10 cellular contexts compared by ENCODE assay signal in the genomic region with DNA sequence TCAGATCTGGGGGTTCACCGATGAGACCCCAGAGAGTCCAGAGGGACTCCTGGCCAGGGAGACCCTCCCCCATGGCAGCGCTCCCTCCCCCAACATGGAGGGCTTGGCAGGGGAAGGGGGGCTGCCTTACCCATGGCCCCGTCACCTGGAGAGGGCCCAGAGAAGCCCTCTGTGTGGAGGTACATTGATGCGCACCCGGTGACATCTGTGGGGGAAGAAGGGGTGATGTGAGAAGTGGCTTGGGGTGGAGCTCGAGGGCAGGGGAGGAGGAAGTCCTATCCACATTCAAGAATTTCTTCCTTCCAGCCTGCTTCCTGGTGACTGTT. TPM values are rescaled to one million over a fixed set of nuclear protein-coding genes. Genes with fewer than 3 reads are reported as not detected.
DNase-seq lines count a peak whose midpoint lies in the region; ATAC-seq and TF ChIP-seq lines count a peak whose summit lies in the region.
"Had no signal": no experiment of that assay in that cellular context is flagged by ENCODE, and none has a peak within 500 bp of the region (broad histone marks: within the 10 kb centered on the region; RNA-seq: fewer than 3 reads in every experiment).

No MANE protein-coding gene starts in this region.

- DNase-seq in SJCRH30 (no peak), fibroblast of lung (ENCODE audit: low read depth in 2 of 2) (no peak), neuronal stem cell (ENCODE audit: low spot score) (no peak), foreskin fibroblast (no peak), HuH-7.5 (ENCODE audit: low spot score) (no peak), RKO (ENCODE audit: low spot score) (no peak)
- DNase-seq: NCI-H1417 treated with DMSO at 0.1 percent for 48 hours had no signal

- peak overlapping the region; percentile 89 for H2BK12ac ChIP-seq in neuronal stem cell (ENCODE audit: low read length)

- peak overlapping the region; percentile 57 for H2BK15ac ChIP-seq in neuronal stem cell (ENCODE audit: low read length)

- H3K9me3 ChIP-seq in SJCRH30 (replicated peaks): no peaks in the 10 kb centered on the region
- no peaks in the 10 kb centered on the region for H3K9me3 ChIP-seq in fibroblast of lung (ENCODE audit: control insufficient read depth, insufficient read depth, low read depth, low read length)
- no peaks in the 10 kb centered on the region for H3K9me3 ChIP-seq in neuronal stem cell (replicated peaks in 1 of 2; ENCODE audit: control insufficient read depth in 2 of 2, insufficient read depth in 1 of 2, low read depth in 1 of 2, low read length in 2 of 2)

- no peaks in the 10 kb centered on the region for H3K79me1 ChIP-seq in neuronal stem cell (ENCODE audit: low read depth, low read length)

- ATAC-seq in HG03457 (IDR thresholded peaks at IDR 0.05; ENCODE audit: unreplicated experiment): no peak

- H3K18ac ChIP-seq in neuronal stem cell (ENCODE audit: low read length): peak overlapping the region; percentile 58

- H3K27me3 ChIP-seq in SJCRH30: no peaks in the 10 kb centered on the region
- no peaks in the 10 kb centered on the region for H3K27me3 ChIP-seq in fibroblast of lung (ENCODE audit: control insufficient read depth, insufficient read depth, low read length)
- H3K27me3 ChIP-seq in neuronal stem cell (ENCODE audit: control insufficient read depth in 3 of 3, insufficient read depth in 3 of 3, low read depth in 1 of 3, low read length in 3 of 3): peaks cover 0 to 2% (median 0%) of the 10 kb centered on the region in 3 experiments

- TF ChIP-seq CTCF in 22Rv1 (IDR thresholded peaks at IDR 0.05): no peak
- no peak for TF ChIP-seq CTCF in fibroblast of lung (conservative IDR thresholded peaks at IDR 0.05 in 1 of 2, IDR thresholded peaks at IDR 0.05 in 1 of 2; ENCODE audit: low read depth in 1 of 2, low read length in 2 of 2)
- TF ChIP-seq CTCF in foreskin fibroblast (IDR thresholded peaks at IDR 0.05; ENCODE audit: low read depth, low read length): no peak

- H2AFZ ChIP-seq in fibroblast of lung (ENCODE audit: low read length): peak overlapping the region; percentile 83
- no peak overlapping the region for H2AFZ ChIP-seq in neuronal stem cell (ENCODE audit: low read length)

- H3K4me3 ChIP-seq in SJCRH30 (peak overlapping the region; percentile 43), fibroblast of lung (replicated peaks in 1 of 4; ENCODE audit: control extremely low read depth in 1 of 4, insufficient read depth in 1 of 4, low read depth in 3 of 4, low read length in 4 of 4) (no peak overlapping the region), neuronal stem cell (ENCODE audit: low read length in 2 of 2) (peak overlapping the region in 1 of 2 donors; percentile 28), foreskin fibroblast (ENCODE audit: low read depth in 1 of 2, low read length in 2 of 2) (no peak overlapping the region)
- H3K4me3 ChIP-seq: lung had no signal

- peaks cover 24% of the 10 kb centered on the region for H3K4me1 ChIP-seq in SJCRH30
- H3K4me1 ChIP-seq in fibroblast of lung (ENCODE audit: control insufficient read depth, extremely low read depth, insufficient read depth, low read length): peaks cover 14% of the 10 kb centered on the region
- peaks cover 34 to 50% of the 10 kb centered on the region in 2 donors for H3K4me1 ChIP-seq in neuronal stem cell (ENCODE audit: control insufficient read depth in 2 of 2, insufficient read depth in 1 of 2, low read depth in 1 of 2, low read length in 2 of 2)

- H3K23ac ChIP-seq in neuronal stem cell (ENCODE audit: low read depth, low read length, poor library complexity): peak overlapping the region; percentile 37

- no peaks in the 10 kb centered on the region for H3K79me2 ChIP-seq in fibroblast of lung (ENCODE audit: control insufficient read depth, insufficient read depth, low read length)

- no peak overlapping the region for H4K8ac ChIP-seq in neuronal stem cell (ENCODE audit: low read depth, low read length)

- no peaks in the 10 kb centered on the region for H4K20me1 ChIP-seq in fibroblast of lung (ENCODE audit: control insufficient read depth, extremely low read depth, insufficient read depth, low read length)

- H3K27ac ChIP-seq in 22Rv1 (peak overlapping the region; percentile 96), SJCRH30 (peak overlapping the region; percentile 84), fibroblast of lung (ENCODE audit: insufficient read depth, low read length) (peak overlapping the region; percentile 69), neuronal stem cell (replicated peaks; ENCODE audit: low read length) (no peak overlapping the region)

- no peak overlapping the region for H2BK5ac ChIP-seq in neuronal stem cell (ENCODE audit: low read length)

- H3K9ac ChIP-seq in fibroblast of lung (ENCODE audit: insufficient read depth, low read length) (peak overlapping the region; percentile 45), neuronal stem cell (ENCODE audit: low read depth, low read length, poor library complexity) (peak overlapping the region; percentile 44)

- no peak overlapping the region for H3K14ac ChIP-seq in neuronal stem cell (ENCODE audit: low read length)

- H3K4ac ChIP-seq in neuronal stem cell (ENCODE audit: low read length): no peak overlapping the region

- no peak overlapping the region for H2AK5ac ChIP-seq in neuronal stem cell (ENCODE audit: low read depth, low read length)

- H4K91ac ChIP-seq in neuronal stem cell (ENCODE audit: low read depth, low read length, poor library complexity): peak overlapping the region; percentile 17

- no CpG with 5 or more reads among the region's 6 CpGs for WGBS in neuronal stem cell (ENCODE audit: extremely low coverage in 2 of 2, insufficient read length in 2 of 2, insufficient replicate concordance in 1 of 2), 2 donors

- peaks cover 12% of the 10 kb centered on the region for H3K36me3 ChIP-seq in SJCRH30
- H3K36me3 ChIP-seq in fibroblast of lung (ENCODE audit: control insufficient read depth, insufficient read depth, low read length): no peaks in the 10 kb centered on the region
- peaks cover 4 to 67% of the 10 kb centered on the region in 2 donors for H3K36me3 ChIP-seq in neuronal stem cell (replicated peaks in 1 of 2; ENCODE audit: control insufficient read depth in 2 of 2, insufficient read depth in 2 of 2, low read length in 2 of 2)

- H3K4me2 ChIP-seq in fibroblast of lung (ENCODE audit: extremely low read depth, insufficient read depth, low read length): peak overlapping the region; percentile 68
- peak overlapping the region; percentile 76 for H3K4me2 ChIP-seq in neuronal stem cell (ENCODE audit: insufficient read depth, low read length, poor library complexity, severe bottlenecking)

- H2BK120ac ChIP-seq in neuronal stem cell (ENCODE audit: low read depth, low read length): no peak overlapping the region

RNA-seq across cellular contexts. Expression of gene ETV4, which starts 16.2 kb away (rescaled TPM):
- total RNA-seq in SJCRH30 (2014; rRNA removed; shearing (Covaris generic)): 70.0 and 70.4 TPM in 2 replicates
- total RNA-seq in fibroblast of lung: 0.33 and 0.51 TPM in 2 replicates
- 1.8 and 4.1 TPM in 2 replicates for polyA plus RNA-seq in fibroblast of lung
- polyA plus RNA-seq in fibroblast of lung (2012): 2.4 and 7.6 TPM in 2 replicates
- 6.4 and 8.2 TPM in 2 replicates for polyA minus RNA-seq in fibroblast of lung (ENCODE audit: low replicate concordance)
- 29.7 TPM for polyA plus RNA-seq in neuronal stem cell (2013, experiment 1 of 2)
- polyA plus RNA-seq in neuronal stem cell (2013, experiment 2 of 2): 29.0 TPM

RNA-seq across cellular contexts. Expression of gene DHX8, which starts 46.2 kb away (rescaled TPM):
- 54.3 and 56.2 TPM in 2 replicates for total RNA-seq in SJCRH30 (2014; rRNA removed; shearing (Covaris generic))
- total RNA-seq in fibroblast of lung: 37.0 and 42.3 TPM in 2 replicates
- 31.2 and 41.9 TPM in 2 replicates for polyA plus RNA-seq in fibroblast of lung
- polyA plus RNA-seq in fibroblast of lung (2012): 27.3 and 34.8 TPM in 2 replicates
- 45.9 and 46.8 TPM in 2 replicates for polyA minus RNA-seq in fibroblast of lung (ENCODE audit: low replicate concordance)
- 31.2 TPM for polyA plus RNA-seq in neuronal stem cell (2013, experiment 1 of 2)
- polyA plus RNA-seq in neuronal stem cell (2013, experiment 2 of 2): 29.4 TPM

Comparison
In these comparisons a context has a peak if more than half of its experiments do, and no peak if none do; other contexts are left out.
1. RNA of gene ETV4, which starts 16.2 kb away (total RNA-seq): 70.0 to 70.4 TPM in SJCRH30; 0.33 to 0.51 TPM in fibroblast of lung; every median in the first group is over 10 times any median in the second.